ENCODE assay signal across 12 cellular contexts in the genomic region with DNA sequence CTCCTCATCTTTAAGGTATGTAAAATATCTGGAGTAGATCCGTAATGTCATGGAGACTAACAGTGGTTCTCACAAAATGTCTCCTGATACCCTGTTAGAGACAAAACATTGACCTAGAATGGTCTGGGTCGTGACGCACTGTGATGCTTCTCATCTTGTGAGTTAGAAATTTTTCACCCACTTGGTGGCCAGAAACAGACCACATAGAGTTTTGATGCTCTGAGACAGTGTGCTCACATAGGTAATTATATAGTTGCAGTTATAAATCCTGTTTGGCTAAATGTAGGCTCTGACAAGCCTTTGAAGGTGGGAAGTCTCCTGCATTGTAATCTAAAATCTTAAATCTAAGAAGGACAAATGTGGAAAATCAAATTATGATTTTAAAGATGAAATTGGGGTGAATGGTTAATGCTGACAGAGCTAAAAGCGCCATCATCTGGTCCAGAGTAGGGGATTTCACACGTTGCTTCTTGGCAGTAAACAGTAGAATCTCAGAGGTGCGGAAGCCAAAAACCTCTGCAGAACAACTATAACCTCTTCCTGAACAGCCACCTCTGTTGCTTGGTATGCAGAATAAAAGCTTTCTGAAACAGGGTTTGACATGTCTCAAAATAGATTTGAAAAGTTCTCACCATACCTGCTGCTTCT. TPM values are rescaled to one million over a fixed set of nuclear protein-coding genes. Genes with fewer than 3 reads are reported as not detected.
DNase-seq lines count a peak whose midpoint lies in the region; ATAC-seq and TF ChIP-seq lines count a peak whose summit lies in the region.
"Had no signal": no experiment of that assay in that cellular context is flagged by ENCODE, and none has a peak within 500 bp of the region (broad histone marks: within the 10 kb centered on the region; RNA-seq: fewer than 3 reads in every experiment).

No MANE protein-coding gene starts in this region.

- CTCF ChIA-PET in CD8-positive, alpha-beta T cell (lab: Charles Lee), result interaction anchor here (0.6 to 4.1 kb wide), 11 partner anchors 12 to 490 kb away, joined by 3 to 29 read pairs (median 4); no protein-coding TSS in a partner anchor

- H3K9me3 Mint-ChIP-seq in CD8-positive, alpha-beta T cell, result peaks cover 3% of the 10 kb centered on the region
- peaks cover 2% of the 10 kb centered on the region in 2 donors for H3K9me3 Mint-ChIP-seq in activated T-cell treated with anti-CD3 and anti-CD28 coated beads, Interleukin-2, amount 50 U/mL, for 72 hours
- no peaks in the 10 kb centered on the region for H3K9me3 Mint-ChIP-seq in natural killer cell
- no peaks in the 10 kb centered on the region; the same call in 2 of the 3 replicates for H3K9me3 Mint-ChIP-seq in GM23338

- H3K27me3 Mint-ChIP-seq in CD8-positive, alpha-beta T cell (ENCODE audit: low read depth), result no peaks in the 10 kb centered on the region
- no peaks in the 10 kb centered on the region for H3K27me3 Mint-ChIP-seq in activated T-cell treated with anti-CD3 and anti-CD28 coated beads, Interleukin-2, amount 50 U/mL, for 72 hours (ENCODE audit: low read depth)
- H3K27me3 Mint-ChIP-seq in natural killer cell (ENCODE audit: low read depth in 2 of 2) (no peaks in the 10 kb centered on the region), GM23338 (ENCODE audit: insufficient read depth, low read depth, poor library complexity) (peaks cover 2% of the 10 kb centered on the region)

- H3K4me1 ChIP-seq in CD8-positive, alpha-beta T cell (ENCODE audit: insufficient read depth, low read length), result peaks cover 63% of the 10 kb centered on the region
- H3K4me1 ChIP-seq in OCI-LY1 (ENCODE audit: insufficient read depth, low read length, severe bottlenecking) (no peaks in the 10 kb centered on the region), GM23338 (ENCODE audit: insufficient read depth) (no peaks in the 10 kb centered on the region)
- H3K4me1 ChIP-seq: BLaER1 treated with 17β-estradiol and CSF1 and Interleukin-3, amounts not matched to agents 10 nM and 100 nM; testis had no signal

- no peak overlapping the region for H3K4me2 ChIP-seq in OCI-LY1 (ENCODE audit: low read length)
- H3K4me2 ChIP-seq in GM23338, result no peak overlapping the region
- H3K4me2 ChIP-seq: BLaER1 treated with 17β-estradiol and CSF1 and Interleukin-3, amounts not matched to agents 10 nM and 100 nM had no signal

- peak overlapping the region; percentile 14 for H3K27ac ChIP-seq in CD8-positive, alpha-beta T cell (ENCODE audit: low read depth, low read length)
- H3K27ac ChIP-seq in OCI-LY1 (ENCODE audit: low read depth, low read length, poor library complexity, severe bottlenecking) (no peak overlapping the region), GM23338 (ENCODE audit: low read depth) (no peak overlapping the region)
- H3K27ac ChIP-seq: BLaER1 treated with 17β-estradiol and CSF1 and Interleukin-3, amounts not matched to agents 10 nM and 100 nM; testis had no signal

- H2AFZ ChIP-seq in OCI-LY1 (ENCODE audit: low read length) (no peak overlapping the region), GM23338 (no peak overlapping the region)

- H3K79me2 ChIP-seq in OCI-LY1 (ENCODE audit: insufficient read depth, low read length) (no peaks in the 10 kb centered on the region), GM23338 (replicated peaks; ENCODE audit: insufficient read depth) (no peaks in the 10 kb centered on the region)

- POLR2A ChIA-PET in CD8-positive, alpha-beta T cell (lab: Charles Lee), result interaction anchor here (0.7 to 3.5 kb wide), 7 partner anchors 18 to 304 kb away, joined by 3 to 32 read pairs (median 4); partner anchors contain the start of genes GLMN and RPAP2

- ATAC-seq in CD8-positive, alpha-beta T cell, result peak; percentile 80
- peak; percentile 89 to 94 for ATAC-seq in activated T-cell treated with anti-CD3 and anti-CD28 coated beads, Interleukin-2, amount 50 U/mL, for 72 hours (replicated peaks in 1 of 2)
- ATAC-seq in natural killer cell (peak; percentile 84 to 92 (median 89)), GM23338 (no peak)

- H3K9me3 ChIP-seq in CD8-positive, alpha-beta T cell (ENCODE audit: low read length), result no peaks in the 10 kb centered on the region
- no peaks in the 10 kb centered on the region for H3K9me3 ChIP-seq in OCI-LY1 (ENCODE audit: low read length)
- H3K9me3 ChIP-seq: testis had no signal

- H3K9ac ChIP-seq in OCI-LY1 (ENCODE audit: low read length), result no peak overlapping the region
- H3K9ac ChIP-seq: BLaER1 treated with 17β-estradiol and CSF1 and Interleukin-3, amounts not matched to agents 10 nM and 100 nM had no signal

- peak overlapping the region; percentile 30 for H3K4me3 Mint-ChIP-seq in CD8-positive, alpha-beta T cell
- H3K4me3 Mint-ChIP-seq in activated T-cell treated with anti-CD3 and anti-CD28 coated beads, Interleukin-2, amount 50 U/mL, for 72 hours, result peak overlapping the region; percentile 71 to 93
- H3K4me3 Mint-ChIP-seq in natural killer cell (peak overlapping the region; percentile 82), GM23338 (no peak overlapping the region)

- H4K20me1 ChIP-seq in OCI-LY1 (ENCODE audit: insufficient read depth, low read length), result no peaks in the 10 kb centered on the region
- no peaks in the 10 kb centered on the region for H4K20me1 ChIP-seq in GM23338 (replicated peaks; ENCODE audit: insufficient read depth)
- H4K20me1 ChIP-seq: BLaER1 treated with 17β-estradiol and CSF1 and Interleukin-3, amounts not matched to agents 10 nM and 100 nM had no signal

- peak; percentile 10 to 68 (median 31) for DNase-seq in CD8-positive, alpha-beta T cell
- DNase-seq in activated T-cell treated with anti-CD3 and anti-CD28 coated beads, Interleukin-2, amount 50 U/mL, for 72 hours, result peak; percentile 71 to 77
- DNase-seq in natural killer cell, result peak; percentile 46
- no peak for DNase-seq in NCI-H446 (lab: John Stamatoyannopoulos, UW)
- no peak for DNase-seq in NCI-H345 (lab: John Stamatoyannopoulos, UW)
- no peak for DNase-seq in GM23338 (ENCODE audit: low spot score)
- no peak for DNase-seq in NCI-H748 treated with DMSO at 0.1 percent for 48 hours (lab: John Stamatoyannopoulos, UW)
- DNase-seq: GF-D8, retina, testis had no signal

- TF ChIP-seq CTCF in CD8-positive, alpha-beta T cell (IDR thresholded peaks at IDR 0.05), result no peak
- TF ChIP-seq CTCF in OCI-LY1 (IDR thresholded peaks at IDR 0.05; ENCODE audit: low read length) (0 out of 2 replicates have a peak, but pooled peaks have one; percentile 8), natural killer cell (IDR thresholded peaks at IDR 0.05) (no peak), GM23338 (conservative IDR thresholded peaks at IDR 0.05; ENCODE audit: low read depth in 2 of 2) (0 out of 4 replicates have a peak, but pooled peaks of 1 of the 2 experiments have one; percentile 17)

- H3K36me3 Mint-ChIP-seq in CD8-positive, alpha-beta T cell, result peaks cover 24% of the 10 kb centered on the region
- peaks cover 8 to 33% of the 10 kb centered on the region in 2 donors for H3K36me3 Mint-ChIP-seq in activated T-cell treated with anti-CD3 and anti-CD28 coated beads, Interleukin-2, amount 50 U/mL, for 72 hours (ENCODE audit: insufficient read depth in 2 of 2)
- H3K36me3 Mint-ChIP-seq in natural killer cell, result no peaks in the 10 kb centered on the region
- 0 out of 3 replicates have a peak, but pooled peaks cover 3% of the 10 kb centered on the region for H3K36me3 Mint-ChIP-seq in GM23338 (ENCODE audit: low read depth)

- no peak overlapping the region for H3K4me3 ChIP-seq in CD8-positive, alpha-beta T cell (ENCODE audit: low read depth, low read length)
- H3K4me3 ChIP-seq in OCI-LY1 (ENCODE audit: low read depth, low read length, poor library complexity, severe bottlenecking), result no peak overlapping the region
- H3K4me3 ChIP-seq in GM23338, result no peak overlapping the region
- H3K4me3 ChIP-seq: BLaER1 treated with 17β-estradiol and CSF1 and Interleukin-3, amounts not matched to agents 10 nM and 100 nM; testis had no signal

- no peaks in the 10 kb centered on the region for H3K36me3 ChIP-seq in CD8-positive, alpha-beta T cell (ENCODE audit: insufficient read depth, low read length)
- H3K36me3 ChIP-seq in OCI-LY1 (ENCODE audit: insufficient read depth, low read length) (peaks cover 18% of the 10 kb centered on the region), GM23338 (ENCODE audit: insufficient read depth) (no peaks in the 10 kb centered on the region)

- H3K4me1 Mint-ChIP-seq in CD8-positive, alpha-beta T cell (ENCODE audit: low read depth), result peaks cover 76% of the 10 kb centered on the region
- peaks cover 80% of the 10 kb centered on the region for H3K4me1 Mint-ChIP-seq in activated T-cell treated with anti-CD3 and anti-CD28 coated beads, Interleukin-2, amount 50 U/mL, for 72 hours (ENCODE audit: low read depth)
- H3K4me1 Mint-ChIP-seq in natural killer cell (peaks cover 50% of the 10 kb centered on the region in 2 donors), GM23338 (no peaks in the 10 kb centered on the region)

- peak overlapping the region; percentile 95 for H3K27ac Mint-ChIP-seq in CD8-positive, alpha-beta T cell
- peak overlapping the region; percentile 96 for H3K27ac Mint-ChIP-seq in activated T-cell treated with anti-CD3 and anti-CD28 coated beads, Interleukin-2, amount 50 U/mL, for 72 hours
- peak overlapping the region; percentile 90 to 98 for H3K27ac Mint-ChIP-seq in natural killer cell
- no peak overlapping the region for H3K27ac Mint-ChIP-seq in GM23338

- intact Hi-C loops in CD8-positive, alpha-beta T cell (cut with DNase I, micrococcal nuclease), result loop anchor here in 1 of 2 experiments (2.0 to 5.0 kb wide), 3 partner anchors 17 to 266 kb away; partner anchors contain the start of genes GLMN and RPAP2
- intact Hi-C loops in natural killer cell (cut with micrococcal nuclease), result loop anchor here (1.0 to 5.0 kb wide), 6 partner anchors 17 to 764 kb away; partner anchors contain the start of genes GLMN and RPAP2

- no peaks in the 10 kb centered on the region for H3K27me3 ChIP-seq in CD8-positive, alpha-beta T cell (ENCODE audit: insufficient read depth, low read length)
- H3K27me3 ChIP-seq in OCI-LY1 (ENCODE audit: insufficient read depth, low read length) (no peaks in the 10 kb centered on the region), GM23338 (ENCODE audit: insufficient read depth) (no peaks in the 10 kb centered on the region)
- H3K27me3 ChIP-seq: BLaER1 treated with 17β-estradiol and CSF1 and Interleukin-3, amounts not matched to agents 10 nM and 100 nM; testis had no signal

- no peaks in the 10 kb centered on the region for H3F3A ChIP-seq in OCI-LY1 (ENCODE audit: insufficient read depth, low read length)
- no peaks in the 10 kb centered on the region for H3F3A ChIP-seq in GM23338 (replicated peaks; ENCODE audit: low read depth)

- H3K9me2 ChIP-seq in OCI-LY1 (ENCODE audit: low read depth, low read length) (no peaks in the 10 kb centered on the region), GM23338 (ENCODE audit: insufficient read depth) (no peaks in the 10 kb centered on the region)

RNA-seq across cellular contexts. Expression of gene RPAP2, which starts 17.0 kb away (rescaled TPM):
- 10 to 100 TPM; 29.4 to 33.9 TPM for total RNA-seq in CD8-positive, alpha-beta T cell
- total RNA-seq in activated T-cell treated with anti-CD3 and anti-CD28 coated beads, Interleukin-2, amount 50 U/mL, for 72 hours, result 10 to 100 TPM; 48.4 to 54.3 TPM
- total RNA-seq in natural killer cell, result 10 to 100 TPM; 39.4 to 45.7 (median 39.8) TPM
- 17.7 and 30.4 TPM in 2 replicates for total RNA-seq in GM23338 (2014; rRNA removed; shearing (Covaris generic))
- 19.8 and 26.6 TPM in 2 replicates for polyA plus RNA-seq in GM23338 (2016; fragmentation: Nextera tagmentation; extraction: Ambion mirVana)

RNA-seq across cellular contexts. Expression of gene GLMN, which starts 17.1 kb away (rescaled TPM):
- total RNA-seq in CD8-positive, alpha-beta T cell, result 1 to 10 TPM; 9.2 to 9.5 TPM
- total RNA-seq in activated T-cell treated with anti-CD3 and anti-CD28 coated beads, Interleukin-2, amount 50 U/mL, for 72 hours, result 10 to 100 TPM; 22.3 to 27.6 TPM
- total RNA-seq in natural killer cell, result 10 to 100 TPM; 19.8 to 25.9 (median 19.9) TPM
- total RNA-seq in GM23338 (2014; rRNA removed; shearing (Covaris generic)), result 30.3 and 36.8 TPM in 2 replicates
- 39.9 and 49.9 TPM in 2 replicates for polyA plus RNA-seq in GM23338 (2016; fragmentation: Nextera tagmentation; extraction: Ambion mirVana)

Comparison
In these comparisons a context has a peak if more than half of its experiments do, and no peak if none do; other contexts are left out.
1. DNase-seq: peak in CD8-positive, alpha-beta T cell (7 of 7), activated T-cell treated with anti-CD3 and anti-CD28 coated beads, Interleukin-2, amount 50 U/mL, for 72 hours (2 of 2) and natural killer cell (single experiment); none in NCI-H446 (0 of 2), NCI-H345 (single experiment), GM23338 (single experiment) and NCI-H748 treated with DMSO at 0.1 percent for 48 hours (single experiment).